8 cellular contexts compared by ENCODE assay signal in genomic region chr17:67378444-67379250, GRCh38. TPM values are rescaled to one million over a fixed set of nuclear protein-coding genes. Genes with fewer than 3 reads are reported as not detected.
DNase-seq lines count a peak whose midpoint lies in the region; ATAC-seq, FAIRE-seq and TF ChIP-seq lines count a peak whose summit lies in the region.

No MANE protein-coding gene starts in this region.

- no peaks in the 10 kb centered on the region for H3K36me3 Mint-ChIP-seq in T-helper 17 cell (ENCODE audit: low read depth)

- no peaks in the 10 kb centered on the region for H3K27me3 ChIP-seq in ascending aorta
- no peaks in the 10 kb centered on the region for H3K27me3 ChIP-seq in hepatocyte

- H3K36me3 ChIP-seq in ascending aorta (no peaks in the 10 kb centered on the region), hepatocyte (replicated peaks; ENCODE audit: insufficient read depth, low read depth) (no peaks in the 10 kb centered on the region)

- H3K27me3 Mint-ChIP-seq in T-helper 17 cell = no peaks in the 10 kb centered on the region

- no peak for DNase-seq in D721Med (ENCODE audit: insufficient read length, low spot score)
- DNase-seq in H54 (ENCODE audit: insufficient read length, low spot score) = peak; percentile 84
- peak; percentile 55 for DNase-seq in NCI-H1105 (lab: John Stamatoyannopoulos, UW)
- peak; percentile 76 to 79 (median 77) for DNase-seq in T-helper 17 cell
- DNase-seq in ascending aorta (ENCODE audit: low spot score in 2 of 2) = peak; percentile 13 to 87
- peak; percentile 92 for DNase-seq in hepatocyte (ENCODE audit: low spot score)
- peak; percentile 90 for DNase-seq in retina

- H3K79me2 ChIP-seq in hepatocyte = peaks cover 22% of the 10 kb centered on the region

- peak overlapping the region; percentile 93 for H3K27ac Mint-ChIP-seq in T-helper 17 cell

- no peaks in the 10 kb centered on the region for H3K9me2 ChIP-seq in hepatocyte (replicated peaks; ENCODE audit: insufficient read depth)

- TF ChIP-seq CTCF in D721Med (IDR thresholded peaks at IDR 0.05; ENCODE audit: insufficient read depth, missing control alignments) (peak; percentile 86), ascending aorta (IDR thresholded peaks at IDR 0.05) (peak; percentile 15 to 90 (median 52)), hepatocyte (IDR thresholded peaks at IDR 0.05; ENCODE audit: poor library complexity) (peak; percentile 66)

- H3K4me1 Mint-ChIP-seq in T-helper 17 cell = peaks cover 40% of the 10 kb centered on the region

- peak overlapping the region; percentile 96 for H3K4me3 Mint-ChIP-seq in T-helper 17 cell

- H3K4me3 ChIP-seq in ascending aorta (peak overlapping the region; percentile 91 to 94), hepatocyte (peak overlapping the region; percentile 99)

- peak overlapping the region; percentile 95 for H2AFZ ChIP-seq in hepatocyte

- peaks cover 0 to 16% of the 10 kb centered on the region in 2 donors for H3K4me1 ChIP-seq in ascending aorta
- H3K4me1 ChIP-seq in hepatocyte (ENCODE audit: insufficient read depth) = peaks cover 3% of the 10 kb centered on the region

- H3K9me3 ChIP-seq in T-helper 17 cell (ENCODE audit: control insufficient read depth, low read length, poor library complexity, severe bottlenecking) (no peaks in the 10 kb centered on the region), ascending aorta (no peaks in the 10 kb centered on the region), hepatocyte (ENCODE audit: low read depth) (no peaks in the 10 kb centered on the region)

- under 1% methylated on average over 57 of the region's 72 CpGs for WGBS in hepatocyte (ENCODE audit: low lambda C conversion rate, missing lambda C conversion rate)

- intact Hi-C loops in ascending aorta (cut with DNase I) = loop anchor here (1.0 to 5.0 kb wide), 5 partner anchors 96 to 1079 kb away; partner anchors contain the start of genes BPTF, NOL11 and WIPI1

- H3K27ac ChIP-seq in ascending aorta = peak overlapping the region; percentile 88 to 95
- H3K27ac ChIP-seq in hepatocyte = peak overlapping the region; percentile 94

- ATAC-seq in T-helper 17 cell = peak; percentile 51
- ATAC-seq in HG03378 (IDR thresholded peaks at IDR 0.05; ENCODE audit: unreplicated experiment) = no peak

- TF ChIP-seq POLR2A in H54 (IDR thresholded peaks at IDR 0.05; ENCODE audit: low read depth, low read length) = no peak

- peak overlapping the region; percentile 98 for H3K4me2 ChIP-seq in hepatocyte

- no peaks in the 10 kb centered on the region for H4K20me1 ChIP-seq in hepatocyte (ENCODE audit: insufficient read depth, poor library complexity, severe bottlenecking)

- FAIRE-seq in D721Med (lab: Jason Lieb, UNC) (no peak), H54 (lab: Jason Lieb, UNC) (no peak)

RNA-seq across cellular contexts. Expression of gene PITPNC1, which starts 1.6 kb away (rescaled TPM):
- total RNA-seq in T-helper 17 cell = 10 to 100 TPM; 72.9 to 82.0 TPM
- total RNA-seq in ascending aorta = 10.9 TPM
- total RNA-seq in hepatocyte = 4.6 and 8.3 TPM in 2 replicates
- 8.1 and 9.3 TPM in 2 replicates for polyA plus RNA-seq in hepatocyte

RNA-seq across cellular contexts. Expression of gene PSMD12, which starts 12.3 kb away (rescaled TPM):
- total RNA-seq in T-helper 17 cell = 10 to 100 TPM; 43.4 to 53.8 TPM
- total RNA-seq in ascending aorta = 31.8 TPM
- total RNA-seq in hepatocyte = 27.1 and 28.4 TPM in 2 replicates
- polyA plus RNA-seq in hepatocyte = 62.8 and 65.3 TPM in 2 replicates
